Comparison of ENCODE assay signal across 8 cellular contexts in genomic region chr19:2950286-2951124, GRCh38. TPM values are rescaled to one million over a fixed set of nuclear protein-coding genes. Genes with fewer than 3 reads are reported as not detected.
DNase-seq lines count a peak whose midpoint lies in the region; ATAC-seq, FAIRE-seq and TF ChIP-seq lines count a peak whose summit lies in the region.

No MANE protein-coding gene starts in this region.

- no peaks in the 10 kb centered on the region for H3K36me3 ChIP-seq in RWPE2 (ENCODE audit: low read depth)

- H3K27me3 ChIP-seq in RWPE2 (ENCODE audit: insufficient read depth, poor library complexity, severe bottlenecking), result no peaks in the 10 kb centered on the region

- no peaks in the 10 kb centered on the region for H3K9me3 ChIP-seq in RWPE2 (ENCODE audit: severe bottlenecking)

- peaks cover 3% of the 10 kb centered on the region for H3K4me1 ChIP-seq in RWPE2 (ENCODE audit: insufficient read depth, poor library complexity, severe bottlenecking)

- DNase-seq in ELF-1 (ENCODE audit: low read depth, low spot score) (peak; percentile 100), H54 (ENCODE audit: insufficient read length, low spot score) (peak; percentile 100), LoVo (ENCODE audit: low spot score) (peak; percentile 100), RWPE2 (ENCODE audit: low spot score) (peak; percentile 98), fibroblast of peridontal ligament (ENCODE audit: extremely low read depth) (peak; percentile 100)
- DNase-seq in activated effector memory CD4-positive, alpha-beta T cell treated with Interleukin-2 at 50 U/mL for 16 hours, result peak; percentile 100
- peak; percentile 99 to 100 (median 100) for DNase-seq in naive thymus-derived CD8-positive, alpha-beta T cell
- peak; percentile 99 for DNase-seq in stimulated activated naive B cell treated with anti-CD40 and anti-IgM and Interleukin-4, amounts not matched to agents 10 μg/mL and 1 μg/mL and 100 μg/mL, for 72 hours

- H3K27me3 Mint-ChIP-seq in naive thymus-derived CD8-positive, alpha-beta T cell, result no peaks in the 10 kb centered on the region
- H3K27me3 Mint-ChIP-seq in stimulated activated naive B cell treated with anti-CD40 and anti-IgM and Interleukin-4, amounts not matched to agents 10 μg/mL and 1 μg/mL and 100 μg/mL, for 72 hours, result no peaks in the 10 kb centered on the region

- H3K36me3 Mint-ChIP-seq in naive thymus-derived CD8-positive, alpha-beta T cell, result no peaks in the 10 kb centered on the region
- peaks cover 4 to 19% of the 10 kb centered on the region in 2 donors for H3K36me3 Mint-ChIP-seq in stimulated activated naive B cell treated with anti-CD40 and anti-IgM and Interleukin-4, amounts not matched to agents 10 μg/mL and 1 μg/mL and 100 μg/mL, for 72 hours

- peak overlapping the region; percentile 62 for H3K27ac ChIP-seq in RWPE2 (ENCODE audit: poor library complexity, severe bottlenecking)

- ATAC-seq in RWPE2 (ENCODE audit: low read depth), result peak; percentile 93
- peak; percentile 95 to 96 for ATAC-seq in naive thymus-derived CD8-positive, alpha-beta T cell
- ATAC-seq in stimulated activated naive B cell treated with anti-CD40 and anti-IgM and Interleukin-4, amounts not matched to agents 10 μg/mL and 1 μg/mL and 100 μg/mL, for 72 hours (replicated peaks), result peak; percentile 96 to 97

- TF ChIP-seq CTCF in RWPE2 (IDR thresholded peaks at IDR 0.05; ENCODE audit: poor library complexity, severe bottlenecking), result no peak

- H3K27ac Mint-ChIP-seq in naive thymus-derived CD8-positive, alpha-beta T cell, result peak overlapping the region; percentile 95 to 99 (median 98)
- H3K27ac Mint-ChIP-seq in stimulated activated naive B cell treated with anti-CD40 and anti-IgM and Interleukin-4, amounts not matched to agents 10 μg/mL and 1 μg/mL and 100 μg/mL, for 72 hours, result peak overlapping the region; percentile 100

- H3K4me3 ChIP-seq in RWPE2 (ENCODE audit: severe bottlenecking), result peak overlapping the region; percentile 64

- H3K9me3 Mint-ChIP-seq in naive thymus-derived CD8-positive, alpha-beta T cell, result no peaks in the 10 kb centered on the region
- no peaks in the 10 kb centered on the region for H3K9me3 Mint-ChIP-seq in stimulated activated naive B cell treated with anti-CD40 and anti-IgM and Interleukin-4, amounts not matched to agents 10 μg/mL and 1 μg/mL and 100 μg/mL, for 72 hours

- H3K4me1 Mint-ChIP-seq in naive thymus-derived CD8-positive, alpha-beta T cell, result peaks cover 9 to 30% (median 28%) of the 10 kb centered on the region in 4 donors
- H3K4me1 Mint-ChIP-seq in stimulated activated naive B cell treated with anti-CD40 and anti-IgM and Interleukin-4, amounts not matched to agents 10 μg/mL and 1 μg/mL and 100 μg/mL, for 72 hours, result peaks cover 4 to 21% of the 10 kb centered on the region in 2 donors

- FAIRE-seq in H54 (lab: Jason Lieb, UNC), result peak; percentile 98

- TF ChIP-seq POLR2A in H54 (IDR thresholded peaks at IDR 0.05; ENCODE audit: low read depth, low read length), result peak; percentile 95

- POLR2A ChIA-PET in naive thymus-derived CD8-positive, alpha-beta T cell (lab: Charles Lee), result interaction anchor here (0.6 to 4.3 kb wide), 20 partner anchors 16 to 489 kb away, joined by 3 to 30 read pairs (median 5); partner anchors contain the start of genes GADD45B, S1PR4, SGTA and SLC39A3

- peak overlapping the region; percentile 91 to 98 (median 96) for H3K4me3 Mint-ChIP-seq in naive thymus-derived CD8-positive, alpha-beta T cell
- peak overlapping the region; percentile 91 to 99 for H3K4me3 Mint-ChIP-seq in stimulated activated naive B cell treated with anti-CD40 and anti-IgM and Interleukin-4, amounts not matched to agents 10 μg/mL and 1 μg/mL and 100 μg/mL, for 72 hours

RNA-seq across cellular contexts. Expression of gene ZNF77, which starts 5.7 kb away (rescaled TPM):
- 1 to 10 TPM; 5.7 to 6.9 TPM for total RNA-seq in naive thymus-derived CD8-positive, alpha-beta T cell
- 1 to 10 TPM; 1.3 to 2.1 (median 1.7) TPM for polyA plus RNA-seq in naive thymus-derived CD8-positive, alpha-beta T cell

RNA-seq across cellular contexts. Expression of gene TLE6, which starts 26.9 kb away (rescaled TPM):
- under 1 TPM in 1 of 2 experiments, not detected in 1; 0.30 TPM for total RNA-seq in naive thymus-derived CD8-positive, alpha-beta T cell
- polyA plus RNA-seq in naive thymus-derived CD8-positive, alpha-beta T cell, result under 1 TPM in 2 of 3 donors, not detected in 1; 0.52 to 0.82 TPM

RNA-seq across cellular contexts. Expression of gene ZNF57, which starts 49.8 kb away (rescaled TPM):
- total RNA-seq in naive thymus-derived CD8-positive, alpha-beta T cell, result 1 to 10 TPM; 3.0 to 3.6 TPM
- 1 to 10 TPM; 1.7 to 2.9 (median 1.8) TPM for polyA plus RNA-seq in naive thymus-derived CD8-positive, alpha-beta T cell

Comparison
In these comparisons a context has a peak if more than half of its experiments do, and no peak if none do; other contexts are left out.
1. Peak in every context shown above with its lines: DNase-seq, ATAC-seq, H3K4me3 ChIP-seq and H3K27ac ChIP-seq.